In the genomic region with DNA sequence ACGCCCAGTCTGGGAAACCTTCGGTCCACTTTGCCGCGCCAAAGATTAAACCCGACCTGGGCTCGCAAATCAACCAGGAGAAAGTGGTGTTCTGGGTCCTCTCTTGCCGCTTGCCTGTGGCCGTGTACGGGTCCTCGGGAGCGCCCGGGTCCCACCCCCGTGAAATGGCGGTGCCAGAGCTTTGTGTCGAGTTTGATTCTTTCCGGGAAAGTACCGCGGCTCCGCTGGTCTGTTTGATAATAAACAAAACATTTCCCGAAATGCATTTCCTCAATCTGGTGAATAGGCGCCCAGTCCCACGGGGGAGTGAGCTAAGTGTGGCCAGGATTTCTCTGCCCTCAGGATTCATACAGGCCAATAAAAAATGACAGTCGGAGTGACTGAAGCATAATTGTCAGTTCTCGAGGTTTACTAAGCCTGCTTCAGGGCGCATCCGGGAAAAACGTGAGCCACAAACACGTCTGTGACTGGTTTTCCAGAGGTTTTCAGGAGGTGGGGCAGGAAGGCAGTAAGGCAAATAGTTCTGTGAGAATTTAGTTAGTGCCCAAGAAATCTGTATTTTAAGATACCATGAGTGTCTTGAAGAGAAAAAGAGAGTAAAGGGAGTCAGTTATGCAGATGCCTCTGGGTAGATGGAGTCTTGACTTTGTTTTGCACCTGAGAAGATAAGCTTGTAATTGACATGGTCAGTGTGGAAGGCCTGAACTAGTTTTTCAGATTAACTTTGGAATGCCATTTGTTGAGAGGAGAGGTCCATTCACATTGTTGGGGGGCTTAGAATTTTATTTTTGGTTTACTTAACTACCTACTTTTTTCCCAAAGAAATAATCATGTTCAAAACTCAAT, we compare ENCODE assay signal across 8 cellular contexts. TPM values are rescaled to one million over a fixed set of nuclear protein-coding genes. Genes with fewer than 3 reads are reported as not detected.
DNase-seq lines count a peak whose midpoint lies in the region; ATAC-seq and TF ChIP-seq lines count a peak whose summit lies in the region.

No MANE protein-coding gene starts in this region.

- no peaks in the 10 kb centered on the region for H3K27me3 Mint-ChIP-seq in CD8-positive, alpha-beta memory T cell

- no peak overlapping the region for H3K4me3 Mint-ChIP-seq in CD8-positive, alpha-beta memory T cell

- H3K9me3 Mint-ChIP-seq in CD8-positive, alpha-beta memory T cell, result no peaks in the 10 kb centered on the region

- peak; percentile 51 to 79 (median 68) for DNase-seq in CD8-positive, alpha-beta memory T cell
- DNase-seq in activated gamma-delta T cell (lab: John Stamatoyannopoulos, UW) (peak; percentile 47), osteoblast (ENCODE audit: insufficient read length, low spot score, missing footprints) (peak; percentile 80), testis (peak; percentile 82)

- peaks cover 17 to 41% (median 34%) of the 10 kb centered on the region in 3 donors for H3K4me1 Mint-ChIP-seq in CD8-positive, alpha-beta memory T cell

- no peaks in the 10 kb centered on the region for H3K9me3 ChIP-seq in CD8-positive, alpha-beta memory T cell (ENCODE audit: low read length)
- no peaks in the 10 kb centered on the region for H3K9me3 ChIP-seq in gastroesophageal sphincter
- no peaks in the 10 kb centered on the region for H3K9me3 ChIP-seq in osteoblast (ENCODE audit: low read depth, low read length)
- H3K9me3 ChIP-seq in testis, result no peaks in the 10 kb centered on the region

- H3K27ac ChIP-seq in CD8-positive, alpha-beta memory T cell (ENCODE audit: low read depth, low read length), result peak overlapping the region; percentile 94
- H3K27ac ChIP-seq in gastroesophageal sphincter (peak overlapping the region; percentile 81 to 98 (median 98)), osteoblast (ENCODE audit: low read depth, low read length) (peak overlapping the region; percentile 95), testis (peak overlapping the region; percentile 96)

- peak overlapping the region; percentile 72 for H3K4me3 ChIP-seq in CD8-positive, alpha-beta memory T cell (ENCODE audit: low read length)
- H3K4me3 ChIP-seq in gastroesophageal sphincter, result peak overlapping the region; percentile 69 to 98
- H3K4me3 ChIP-seq in osteoblast (ENCODE audit: insufficient read depth, low read length), result peak overlapping the region; percentile 95
- peak overlapping the region; percentile 92 to 94 for H3K4me3 ChIP-seq in testis

- H3K4me1 ChIP-seq in CD8-positive, alpha-beta memory T cell (ENCODE audit: insufficient read depth, low read length), result peaks cover 40% of the 10 kb centered on the region
- H3K4me1 ChIP-seq in gastroesophageal sphincter (peaks cover 6 to 28% (median 20%) of the 10 kb centered on the region in 3 donors), osteoblast (ENCODE audit: insufficient read depth, low read length) (peaks cover 11% of the 10 kb centered on the region), testis (peaks cover 6% of the 10 kb centered on the region)

- no peaks in the 10 kb centered on the region for H3K36me3 ChIP-seq in CD8-positive, alpha-beta memory T cell (ENCODE audit: insufficient read depth, low read length)
- no peaks in the 10 kb centered on the region for H3K36me3 ChIP-seq in gastroesophageal sphincter
- H3K36me3 ChIP-seq in osteoblast (ENCODE audit: insufficient read depth, low read length), result no peaks in the 10 kb centered on the region
- no peaks in the 10 kb centered on the region for H3K36me3 ChIP-seq in testis (ENCODE audit: low read depth, missing control alignments)

- no peak for TF ChIP-seq EP300 in gastroesophageal sphincter (IDR thresholded peaks at IDR 0.05)

- no peaks in the 10 kb centered on the region for H3K27me3 ChIP-seq in CD8-positive, alpha-beta memory T cell (ENCODE audit: insufficient read depth, low read length, poor library complexity, severe bottlenecking)
- H3K27me3 ChIP-seq in gastroesophageal sphincter (no peaks in the 10 kb centered on the region), osteoblast (ENCODE audit: insufficient read depth, low read length) (no peaks in the 10 kb centered on the region), testis (no peaks in the 10 kb centered on the region)

- H3K79me2 ChIP-seq in osteoblast (ENCODE audit: insufficient read depth, low read length), result peaks cover 52% of the 10 kb centered on the region

- no peak for TF ChIP-seq CTCF in gastroesophageal sphincter (IDR thresholded peaks at IDR 0.05)
- TF ChIP-seq CTCF in osteoblast (IDR thresholded peaks at IDR 0.05; ENCODE audit: extremely low read depth, low read depth, low read length), result no peak
- no peak for TF ChIP-seq CTCF in testis (IDR thresholded peaks at IDR 0.05)

- H4K20me1 ChIP-seq in osteoblast (ENCODE audit: insufficient read depth, low read length), result peaks cover 14% of the 10 kb centered on the region

- POLR2A ChIA-PET in CD8-positive, alpha-beta memory T cell (lab: Charles Lee), result interaction anchor here (0.5 to 2.0 kb wide), 17 partner anchors 36 to 554 kb away, joined by 3 to 37 read pairs (median 4); a partner anchor contains a TSS

- peak overlapping the region; percentile 100 for H2AFZ ChIP-seq in osteoblast (ENCODE audit: low read length)

- 0% methylated on average over 3 to 10 of the region's 28 CpGs for WGBS in gastroesophageal sphincter (ENCODE audit: low coverage in 1 of 2), 2 donors
- WGBS in testis, 2 donors, result 0 to 1% methylated on average over 27 to 28 of the region's 28 CpGs

- peaks cover 0 to 10% (median 0%) of the 10 kb centered on the region in 3 donors for H3K36me3 Mint-ChIP-seq in CD8-positive, alpha-beta memory T cell

- CTCF ChIA-PET in CD8-positive, alpha-beta memory T cell (lab: Charles Lee), result interaction anchor here (0.6 to 2.3 kb wide), 17 partner anchors 13 to 554 kb away, joined by 3 to 31 read pairs (median 3); a partner anchor contains a TSS

- H3K27ac Mint-ChIP-seq in CD8-positive, alpha-beta memory T cell, result no peak overlapping the region

- intact Hi-C loops in testis (cut with DNase I; ENCODE audit: low total_unique reads), result no loop called here

- TF ChIP-seq POLR2A in gastroesophageal sphincter (IDR thresholded peaks at IDR 0.05), result no peak
- no peak for TF ChIP-seq POLR2A in testis (IDR thresholded peaks at IDR 0.05)

- ATAC-seq in GM19463 (IDR thresholded peaks at IDR 0.05; ENCODE audit: unreplicated experiment), result peak; percentile 43
- ATAC-seq in HG03571 (IDR thresholded peaks at IDR 0.05; ENCODE audit: unreplicated experiment), result peak; percentile 37
- ATAC-seq in gastroesophageal sphincter, result peak; percentile 42

- peak overlapping the region; percentile 97 for H3K4me2 ChIP-seq in osteoblast (ENCODE audit: insufficient read depth, low read length)

TF ChIP-seq in PFSK-1, 5 proteins besides CTCF, POLR2A, EP300 and RAD21:
- TF ChIP-seq, protein P1, sequence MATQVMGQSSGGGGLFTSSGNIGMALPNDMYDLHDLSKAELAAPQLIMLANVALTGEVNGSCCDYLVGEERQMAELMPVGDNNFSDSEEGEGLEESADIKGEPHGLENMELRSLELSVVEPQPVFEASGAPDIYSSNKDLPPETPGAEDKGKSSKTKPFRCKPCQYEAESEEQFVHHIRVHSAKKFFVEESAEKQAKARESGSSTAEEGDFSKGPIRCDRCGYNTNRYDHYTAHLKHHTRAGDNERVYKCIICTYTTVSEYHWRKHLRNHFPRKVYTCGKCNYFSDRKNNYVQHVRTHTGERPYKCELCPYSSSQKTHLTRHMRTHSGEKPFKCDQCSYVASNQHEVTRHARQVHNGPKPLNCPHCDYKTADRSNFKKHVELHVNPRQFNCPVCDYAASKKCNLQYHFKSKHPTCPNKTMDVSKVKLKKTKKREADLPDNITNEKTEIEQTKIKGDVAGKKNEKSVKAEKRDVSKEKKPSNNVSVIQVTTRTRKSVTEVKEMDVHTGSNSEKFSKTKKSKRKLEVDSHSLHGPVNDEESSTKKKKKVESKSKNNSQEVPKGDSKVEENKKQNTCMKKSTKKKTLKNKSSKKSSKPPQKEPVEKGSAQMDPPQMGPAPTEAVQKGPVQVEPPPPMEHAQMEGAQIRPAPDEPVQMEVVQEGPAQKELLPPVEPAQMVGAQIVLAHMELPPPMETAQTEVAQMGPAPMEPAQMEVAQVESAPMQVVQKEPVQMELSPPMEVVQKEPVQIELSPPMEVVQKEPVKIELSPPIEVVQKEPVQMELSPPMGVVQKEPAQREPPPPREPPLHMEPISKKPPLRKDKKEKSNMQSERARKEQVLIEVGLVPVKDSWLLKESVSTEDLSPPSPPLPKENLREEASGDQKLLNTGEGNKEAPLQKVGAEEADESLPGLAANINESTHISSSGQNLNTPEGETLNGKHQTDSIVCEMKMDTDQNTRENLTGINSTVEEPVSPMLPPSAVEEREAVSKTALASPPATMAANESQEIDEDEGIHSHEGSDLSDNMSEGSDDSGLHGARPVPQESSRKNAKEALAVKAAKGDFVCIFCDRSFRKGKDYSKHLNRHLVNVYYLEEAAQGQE (IDR thresholded peaks at IDR 0.05; ENCODE audit: insufficient read depth in 1 of 2, low read depth in 2 of 2, low read length in 2 of 2), result no peak
- TF ChIP-seq TAF1 (IDR thresholded peaks at IDR 0.05; ENCODE audit: borderline replicate concordance, insufficient read depth, low read length), result no peak
- TF ChIP-seq FOXP2 (optimal IDR thresholded peaks at IDR 0.05; ENCODE audit: borderline replicate concordance, extremely low read depth, extremely low read length, insufficient read depth), result no peak
- no peak; the same call in 1 of the 2 replicates for TF ChIP-seq POLR2AphosphoS5 (IDR thresholded peaks at IDR 0.05; ENCODE audit: low read depth, low read length)
- TF ChIP-seq SIN3A (IDR thresholded peaks at IDR 0.05; ENCODE audit: borderline replicate concordance, insufficient read depth, low read length), result peak; percentile 53; the same call in 1 of the 2 replicates

RNA-seq across cellular contexts. Expression of a gene that starts 0.7 kb away (rescaled TPM):
- 10 to 100 TPM; 31.6 to 34.1 TPM for total RNA-seq in CD8-positive, alpha-beta memory T cell
- 54.6 TPM for polyA plus RNA-seq in CD8-positive, alpha-beta memory T cell
- 33.2 TPM for polyA plus RNA-seq in PFSK-1 (2012; ENCODE audit: insufficient read length, low read depth)
- total RNA-seq in gastroesophageal sphincter, result 10 to 100 TPM; 28.9 to 44.1 (median 31.9) TPM
- 26.1 and 28.0 TPM in 2 replicates for total RNA-seq in osteoblast
- total RNA-seq in testis, result 10 to 100 TPM; 22.8 to 25.0 TPM
- polyA plus RNA-seq in testis (ENCODE audit: insufficient read depth, low read depth, low replicate concordance), result 22.1 TPM

RNA-seq across cellular contexts. Expression of a gene that starts 59.3 kb away (rescaled TPM):
- total RNA-seq in CD8-positive, alpha-beta memory T cell, result 10 to 100 TPM; 23.4 to 25.3 TPM
- polyA plus RNA-seq in CD8-positive, alpha-beta memory T cell, result 51.4 TPM
- 26.6 TPM for polyA plus RNA-seq in PFSK-1 (2012; ENCODE audit: insufficient read length, low read depth)
- 10 to 100 TPM; 13.1 to 23.7 (median 20.5) TPM for total RNA-seq in gastroesophageal sphincter
- 44.9 and 52.7 TPM in 2 replicates for total RNA-seq in osteoblast
- 10 to 100 TPM; 14.3 to 19.3 TPM for total RNA-seq in testis
- polyA plus RNA-seq in testis (ENCODE audit: insufficient read depth, low read depth, low replicate concordance), result 14.4 TPM

Comparison
In these comparisons a context has a peak if more than half of its experiments do, and no peak if none do; other contexts are left out.
1. Peak in every context shown above with its lines: DNase-seq, ATAC-seq, H3K4me3 ChIP-seq and H3K27ac ChIP-seq.